ENCODE assay signal across 20 cellular contexts in genomic region chr11:78737891-78738290, GRCh38.
"Had no signal": no experiment of that assay in that cellular context is flagged by ENCODE, and none has a peak within 500 bp of the region (broad histone marks: within the 10 kb centered on the region; RNA-seq: fewer than 3 reads in every experiment).

No MANE protein-coding gene starts in this region.

- DNase-seq: effector CD8-positive, alpha-beta T cell; foreskin fibroblast; glutamatergic neuron; immature natural killer cell; kidney; left cardiac atrium; left ventricle myocardium inferior; lower lobe of right lung; midbrain; naive thymus-derived CD4-positive, alpha-beta T cell; nephron progenitor cell; sigmoid colon; small intestine; stimulated activated CD4-positive, alpha-beta T cell treated with anti-CD3 and anti-CD28 coated beads, Interleukin-2, amount 100 ng/mL, for 48 hours; stimulated activated naive CD4-positive, alpha-beta T cell treated with Interleukin-2 at 50 U/mL for 16 hours; trophoblast cell had no signal

- H3K36me3 ChIP-seq: gastroesophageal sphincter, left ventricle myocardium inferior, lower lobe of right lung, neutrophil, right atrium auricular region, sigmoid colon had no signal

- H3K27ac ChIP-seq: coronary artery, gastroesophageal sphincter, left ventricle myocardium inferior, lower lobe of right lung, neutrophil, right atrium auricular region, sigmoid colon had no signal

- H3K27me3 ChIP-seq: gastroesophageal sphincter, neutrophil, right atrium auricular region, sigmoid colon had no signal

- H3K4me3 ChIP-seq: coronary artery, gastroesophageal sphincter, left ventricle myocardium inferior, lower lobe of right lung, right atrium auricular region, sigmoid colon had no signal

- H3K9me3 ChIP-seq: gastroesophageal sphincter, left ventricle myocardium inferior, lower lobe of right lung, neutrophil, right atrium auricular region, sigmoid colon had no signal

- H3K4me1 ChIP-seq: lower lobe of right lung had no signal

- ATAC-seq: gastroesophageal sphincter; left cardiac atrium; lower lobe of right lung; naive thymus-derived CD4-positive, alpha-beta T cell had no signal
